Comparison of ENCODE assay signal across 3 cellular contexts in genomic region chr4:24015782-24016181, GRCh38.
TF ChIP-seq lines count a peak whose summit lies in the region.

No MANE protein-coding gene starts in this region.

TF ChIP-seq in liver, 16 proteins besides CTCF, POLR2A, EP300 and RAD21 (continued from another document):
- TF ChIP-seq ATF3 (IDR thresholded peaks at IDR 0.05) (no peak), EGR1 (IDR thresholded peaks at IDR 0.05; ENCODE audit: low read depth in 2 of 2) (no peak), REST (IDR thresholded peaks at IDR 0.05) (peak; percentile 20), JUND (IDR thresholded peaks at IDR 0.05) (peak in 1 of 2 donors; percentile 51), GABPA (IDR thresholded peaks at IDR 0.05 in 1 of 2, conservative IDR thresholded peaks at IDR 0.05 in 1 of 2) (no peak), HNF4G (IDR thresholded peaks at IDR 0.05) (peak; percentile 68), MAX (IDR thresholded peaks at IDR 0.05) (peak; percentile 74), ZBTB33 (IDR thresholded peaks at IDR 0.05) (peak; percentile 65), SP1 (IDR thresholded peaks at IDR 0.05) (peak; percentile 46), TAF1 (conservative IDR thresholded peaks at IDR 0.05) (no peak), RXRA (IDR thresholded peaks at IDR 0.05) (peak; percentile 63 to 78), NR2F2 (IDR thresholded peaks at IDR 0.05) (no peak)

TF ChIP-seq in HepG2, 621 proteins besides CTCF, POLR2A, EP300 and RAD21 (continued from another document):
- TF ChIP-seq MLX (CRISPR knock-in tag; IDR thresholded peaks at IDR 0.05) (no peak), ZNF7 (CRISPR knock-in tag; IDR thresholded peaks at IDR 0.05) (no peak), THYN1 (CRISPR knock-in tag; IDR thresholded peaks at IDR 0.05; ENCODE audit: borderline replicate concordance, low read depth) (no peak)

TF ChIP-seq in GM23338, 12 proteins besides CTCF, POLR2A, EP300 and RAD21 (continued from another document):
- TF ChIP-seq REST (IDR thresholded peaks at IDR 0.05; ENCODE audit: unreplicated experiment) (no peak), ZNF462 (CRISPR knock-in tag; IDR thresholded peaks at IDR 0.05) (no peak)
